In the genomic region with DNA sequence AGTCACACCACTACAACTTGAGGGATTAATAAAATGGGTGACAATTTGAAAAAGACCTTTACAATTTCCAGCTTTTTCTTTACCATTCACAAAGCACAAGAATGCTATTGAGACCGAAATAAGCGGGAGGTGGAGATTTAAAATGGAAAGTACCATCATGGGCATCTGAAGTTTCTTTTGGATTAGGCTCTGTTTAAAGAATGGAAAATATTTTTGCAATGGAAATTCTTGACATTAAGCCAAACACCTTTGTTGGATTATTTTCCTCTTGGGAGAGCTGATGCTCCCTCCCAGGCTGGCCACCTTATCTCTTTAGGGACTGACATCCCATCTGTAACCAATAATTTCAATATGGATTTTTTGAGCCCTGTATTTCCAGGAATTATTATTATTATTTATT, we compare ENCODE assay signal across 20 cellular contexts.
A peak's percentile ranks its signal among the peaks of the same experiment; 100 is the strongest.
DNase-seq lines count a peak whose midpoint lies in the region; ATAC-seq and TF ChIP-seq lines count a peak whose summit lies in the region.
"Had no signal": no experiment of that assay in that cellular context is flagged by ENCODE, and none has a peak within 500 bp of the region (broad histone marks: within the 10 kb centered on the region; RNA-seq: fewer than 3 reads in every experiment).

No MANE protein-coding gene starts in this region.

- no peaks in the 10 kb centered on the region for H3K36me3 Mint-ChIP-seq in mesothelial cell of epicardium
- no peaks in the 10 kb centered on the region for H3K36me3 Mint-ChIP-seq in CD8-positive, alpha-beta T cell
- H3K36me3 Mint-ChIP-seq: CD4-positive, CD25-positive, alpha-beta regulatory T cell had no signal

- CTCF ChIA-PET in CD8-positive, alpha-beta T cell (lab: Charles Lee): interaction anchor here (3.6 kb wide), 1 partner anchor 76 kb away, joined by 21 read pairs; no protein-coding TSS in a partner anchor

- ATAC-seq in GM18909 (IDR thresholded peaks at IDR 0.05; ENCODE audit: poor library complexity, unreplicated experiment) (no peak), aorta (ENCODE audit: low FRiP score) (no peak)
- no peak for ATAC-seq in CD8-positive, alpha-beta T cell
- ATAC-seq: GM23338 had no signal

- H3K4me3 ChIP-seq in aorta (ENCODE audit: low read length in 2 of 2): no peak overlapping the region
- no peak overlapping the region for H3K4me3 ChIP-seq in CD8-positive, alpha-beta T cell (ENCODE audit: low read depth, low read length)
- H3K4me3 ChIP-seq: GM23338, HAP-1, SJCRH30 had no signal

- intact Hi-C loops in aorta (cut with DNase I): no loop called here
- intact Hi-C loops in CD8-positive, alpha-beta T cell (cut with DNase I, micrococcal nuclease): loop anchor here in 1 of 2 experiments (5.0 kb wide), 1 partner anchor 37 kb away; no protein-coding TSS in a partner anchor

- H3K27ac ChIP-seq in aorta (ENCODE audit: low read depth in 1 of 2, low read length in 2 of 2): no peak overlapping the region
- H3K27ac ChIP-seq in CD8-positive, alpha-beta T cell (ENCODE audit: low read depth, low read length): no peak overlapping the region
- H3K27ac ChIP-seq: SJCRH30 had no signal

- no peaks in the 10 kb centered on the region for H3K9me3 ChIP-seq in aorta (ENCODE audit: control insufficient read depth, low read length)
- no peaks in the 10 kb centered on the region for H3K9me3 ChIP-seq in CD8-positive, alpha-beta T cell (ENCODE audit: low read length)
- H3K9me3 ChIP-seq: Caco-2, HAP-1, SJCRH30 had no signal

- no peaks in the 10 kb centered on the region for H3K27me3 ChIP-seq in aorta (ENCODE audit: control insufficient read depth in 1 of 2, insufficient read depth in 2 of 2, low read length in 1 of 2)
- no peaks in the 10 kb centered on the region for H3K27me3 ChIP-seq in CD8-positive, alpha-beta T cell (ENCODE audit: insufficient read depth, low read length)
- H3K27me3 ChIP-seq: SJCRH30 had no signal

- peak overlapping the region; percentile 53 for H3K27ac Mint-ChIP-seq in mesothelial cell of epicardium
- no peak overlapping the region for H3K27ac Mint-ChIP-seq in CD8-positive, alpha-beta T cell
- H3K27ac Mint-ChIP-seq: CD4-positive, CD25-positive, alpha-beta regulatory T cell; GM23338 had no signal

- DNase-seq in M059J (ENCODE audit: low read depth) (peak; percentile 45), astrocyte of the hippocampus (ENCODE audit: low read depth, low spot score) (peak; percentile 51), mesothelial cell of epicardium (ENCODE audit: low spot score in 2 of 2, unreplicated experiment in 2 of 2) (no peak), DMS 273 treated with DMSO at 0.1 percent for 48 hours (lab: John Stamatoyannopoulos, UW) (no peak), aorta (no peak)
- no peak for DNase-seq in CD8-positive, alpha-beta T cell
- DNase-seq: Caco-2; CD4-positive, CD25-positive, alpha-beta regulatory T cell; DND-41; IMR-90; NCI-H1417; NCI-H1694 treated with DMSO at 0.1 percent for 48 hours; NCI-H2081 treated with DMSO at 0.1 percent for 48 hours; NCI-H446 treated with DMSO at 0.1 percent for 48 hours; NCI-H526 treated with DMSO at 0.1 percent for 48 hours; OCI-M1; SJCRH30 had no signal

- no peaks in the 10 kb centered on the region for H3K9me3 Mint-ChIP-seq in mesothelial cell of epicardium
- no peaks in the 10 kb centered on the region for H3K9me3 Mint-ChIP-seq in CD8-positive, alpha-beta T cell
- H3K9me3 Mint-ChIP-seq: CD4-positive, CD25-positive, alpha-beta regulatory T cell; GM23338 had no signal

- H3K4me3 Mint-ChIP-seq in mesothelial cell of epicardium: no peak overlapping the region
- no peak overlapping the region for H3K4me3 Mint-ChIP-seq in CD8-positive, alpha-beta T cell
- H3K4me3 Mint-ChIP-seq: CD4-positive, CD25-positive, alpha-beta regulatory T cell; GM23338 had no signal

- H3K4me1 Mint-ChIP-seq in mesothelial cell of epicardium: peaks cover 28% of the 10 kb centered on the region
- H3K4me1 Mint-ChIP-seq in CD8-positive, alpha-beta T cell (ENCODE audit: low read depth): peaks cover 18% of the 10 kb centered on the region

- WGBS in aorta, 2 donors: 0 to 4% methylated on average over 2 of the region's 2 CpGs

- peaks cover 0 to 3% of the 10 kb centered on the region in 2 donors for H3K4me1 ChIP-seq in aorta (ENCODE audit: control insufficient read depth in 1 of 2, insufficient read depth in 2 of 2, low read length in 2 of 2)
- peaks cover 16% of the 10 kb centered on the region for H3K4me1 ChIP-seq in CD8-positive, alpha-beta T cell (ENCODE audit: insufficient read depth, low read length)

- no peaks in the 10 kb centered on the region for H3K36me3 ChIP-seq in aorta (ENCODE audit: control insufficient read depth in 1 of 2, insufficient read depth in 2 of 2, low read length in 1 of 2)
- no peaks in the 10 kb centered on the region for H3K36me3 ChIP-seq in CD8-positive, alpha-beta T cell (ENCODE audit: insufficient read depth, low read length)
- H3K36me3 ChIP-seq: HAP-1, SJCRH30 had no signal

- TF ChIP-seq CTCF in mesothelial cell of epicardium (IDR thresholded peaks at IDR 0.05; ENCODE audit: unreplicated experiment): no peak
- no peak for TF ChIP-seq CTCF in CD8-positive, alpha-beta T cell (IDR thresholded peaks at IDR 0.05)

- POLR2A ChIA-PET in CD8-positive, alpha-beta T cell (lab: Charles Lee): no interaction called here

- no peaks in the 10 kb centered on the region for H3K27me3 Mint-ChIP-seq in mesothelial cell of epicardium (ENCODE audit: low read depth)
- H3K27me3 Mint-ChIP-seq in CD8-positive, alpha-beta T cell (ENCODE audit: low read depth): no peaks in the 10 kb centered on the region
- H3K27me3 Mint-ChIP-seq: CD4-positive, CD25-positive, alpha-beta regulatory T cell had no signal

Comparison
In these comparisons a context has a peak if more than half of its experiments do, and no peak if none do; other contexts are left out.
1. DNase-seq: peak in M059J (single experiment) and astrocyte of the hippocampus (single experiment); none in mesothelial cell of epicardium (0 of 2), DMS 273 treated with DMSO at 0.1 percent for 48 hours (single experiment), aorta (0 of 2) and CD8-positive, alpha-beta T cell (0 of 7).